ENCODE assay signal across 20 cellular contexts in genomic region chrX:17814059-17814458, GRCh38. TPM values are rescaled to one million over a fixed set of nuclear protein-coding genes. Genes with fewer than 3 reads are reported as not detected.
"Had no signal": no experiment of that assay in that cellular context is flagged by ENCODE, and none has a peak within 500 bp of the region (broad histone marks: within the 10 kb centered on the region; RNA-seq: fewer than 3 reads in every experiment).

No MANE protein-coding gene starts in this region.

- H3K4me3 Mint-ChIP-seq: endodermal cell; immature natural killer cell; naive thymus-derived CD8-positive, alpha-beta T cell; stimulated activated naive B cell treated with anti-CD40 and anti-IgM and Interleukin-4, amounts not matched to agents 10 μg/mL and 1 μg/mL and 100 μg/mL, for 72 hours; stimulated activated naive CD8-positive, alpha-beta T cell treated with anti-CD3 and anti-CD28 coated beads, Interleukin-15, amount 100 ng/mL, for 72 hours had no signal

- H3K36me3 Mint-ChIP-seq: immature natural killer cell; naive thymus-derived CD8-positive, alpha-beta T cell; stimulated activated naive B cell treated with anti-CD40 and anti-IgM and Interleukin-4, amounts not matched to agents 10 μg/mL and 1 μg/mL and 100 μg/mL, for 72 hours had no signal

- H3K9me3 Mint-ChIP-seq: naive thymus-derived CD8-positive, alpha-beta T cell; stimulated activated naive B cell treated with anti-CD40 and anti-IgM and Interleukin-4, amounts not matched to agents 10 μg/mL and 1 μg/mL and 100 μg/mL, for 72 hours; stimulated activated naive CD8-positive, alpha-beta T cell treated with anti-CD3 and anti-CD28 coated beads, Interleukin-15, amount 100 ng/mL, for 72 hours had no signal

- H3K27ac ChIP-seq: left ventricle myocardium inferior, neutrophil, skin epidermis had no signal

- H3K4me3 ChIP-seq: coronary artery, gastroesophageal sphincter, left ventricle myocardium inferior, lung, skin epidermis, thoracic aorta, transverse colon had no signal

- H3K27ac Mint-ChIP-seq: endodermal cell; immature natural killer cell; naive thymus-derived CD8-positive, alpha-beta T cell; stimulated activated naive B cell treated with anti-CD40 and anti-IgM and Interleukin-4, amounts not matched to agents 10 μg/mL and 1 μg/mL and 100 μg/mL, for 72 hours; stimulated activated naive CD8-positive, alpha-beta T cell treated with anti-CD3 and anti-CD28 coated beads, Interleukin-15, amount 100 ng/mL, for 72 hours had no signal

- DNase-seq: effector CD4-positive, alpha-beta T cell; endodermal cell; erythroblast; immature natural killer cell; left ventricle myocardium inferior; mesendoderm; naive thymus-derived CD8-positive, alpha-beta T cell; posterior cingulate gyrus; stimulated activated CD4-positive, alpha-beta T cell treated with anti-CD3 and anti-CD28 coated beads, Interleukin-2, amount 100 ng/mL, for 24 hours; stimulated activated CD4-positive, alpha-beta T cell treated with anti-CD3 and anti-CD28 coated beads, Interleukin-4, amount 100 ng/mL, for 4 hours; stimulated activated naive B cell treated with anti-CD40 and anti-IgM and Interleukin-4, amounts not matched to agents 10 μg/mL and 1 μg/mL and 100 μg/mL, for 72 hours; stimulated activated naive CD8-positive, alpha-beta T cell treated with anti-CD3 and anti-CD28 coated beads, Interleukin-15, amount 100 ng/mL, for 72 hours; transverse colon had no signal

- H3K27me3 ChIP-seq: gastroesophageal sphincter, neutrophil, transverse colon had no signal

- H3K27me3 Mint-ChIP-seq: naive thymus-derived CD8-positive, alpha-beta T cell; stimulated activated naive CD8-positive, alpha-beta T cell treated with anti-CD3 and anti-CD28 coated beads, Interleukin-15, amount 100 ng/mL, for 72 hours had no signal

- H3K9me3 ChIP-seq: gastroesophageal sphincter, left ventricle myocardium inferior, neutrophil, thoracic aorta, transverse colon had no signal

- ATAC-seq: naive thymus-derived CD8-positive, alpha-beta T cell; stimulated activated naive B cell treated with anti-CD40 and anti-IgM and Interleukin-4, amounts not matched to agents 10 μg/mL and 1 μg/mL and 100 μg/mL, for 72 hours; stimulated activated naive CD8-positive, alpha-beta T cell treated with anti-CD3 and anti-CD28 coated beads, Interleukin-15, amount 100 ng/mL, for 72 hours had no signal

- H3K36me3 ChIP-seq: gastroesophageal sphincter, left ventricle myocardium inferior, neutrophil, thoracic aorta, transverse colon had no signal

- H3K4me1 Mint-ChIP-seq: immature natural killer cell; naive thymus-derived CD8-positive, alpha-beta T cell; stimulated activated naive B cell treated with anti-CD40 and anti-IgM and Interleukin-4, amounts not matched to agents 10 μg/mL and 1 μg/mL and 100 μg/mL, for 72 hours; stimulated activated naive CD8-positive, alpha-beta T cell treated with anti-CD3 and anti-CD28 coated beads, Interleukin-15, amount 100 ng/mL, for 72 hours had no signal

RNA-seq across cellular contexts. Expression of gene RAI2, which starts 47.0 kb away (rescaled TPM):
- polyA plus RNA-seq: immature natural killer cell, keratinocyte had no signal
